In genomic region chr16:1997591-1998359, GRCh38 we compare ENCODE assay signal across 16 cellular contexts. TPM values are rescaled to one million over a fixed set of nuclear protein-coding genes. Genes with fewer than 3 reads are reported as not detected.
DNase-seq lines count a peak whose midpoint lies in the region; ATAC-seq and TF ChIP-seq lines count a peak whose summit lies in the region.
"Had no signal": no experiment of that assay in that cellular context is flagged by ENCODE, and none has a peak within 500 bp of the region (broad histone marks: within the 10 kb centered on the region; RNA-seq: fewer than 3 reads in every experiment).

No MANE protein-coding gene starts in this region.

- no peaks in the 10 kb centered on the region for H3K27me3 ChIP-seq in Peyer's patch
- H3K27me3 ChIP-seq: pancreas had no signal

- TF ChIP-seq CTCF in AG09319 (IDR thresholded peaks at IDR 0.05; ENCODE audit: low read depth, low read length) (no peak), Peyer's patch (IDR thresholded peaks at IDR 0.05) (no peak), foreskin fibroblast (IDR thresholded peaks at IDR 0.05; ENCODE audit: low read depth, low read length) (no peak), omental fat pad (IDR thresholded peaks at IDR 0.05) (no peak)

- no peak for ATAC-seq in omental fat pad (ENCODE audit: low FRiP score)
- ATAC-seq in GM21717 (IDR thresholded peaks at IDR 0.05; ENCODE audit: unreplicated experiment): no peak
- ATAC-seq: stimulated activated memory B cell treated with anti-CD40 and anti-IgM and Interleukin-4, amounts not matched to agents 10 μg/mL and 1 μg/mL and 100 μg/mL, for 72 hours had no signal

- H3K27ac ChIP-seq in Peyer's patch: peak overlapping the region in 3 of 4 donors; percentile 22 to 40 (median 35)
- H3K27ac ChIP-seq: C4-2B, epithelial cell of prostate, HL-60, pancreas had no signal

- DNase-seq in AG09319 (ENCODE audit: extremely low read depth, low read depth) (peak; percentile 61), Peyer's patch (no peak), foreskin fibroblast (peak; percentile 87 to 88), omental fat pad (ENCODE audit: low spot score) (no peak), NCI-H526 (lab: John Stamatoyannopoulos, UW) (no peak)
- DNase-seq: activated gamma-delta T cell; central memory CD4-positive, alpha-beta T cell; HCEC 1CT; midbrain; T-helper 1 cell had no signal

- H3K9me3 ChIP-seq in Peyer's patch: no peaks in the 10 kb centered on the region
- H3K9me3 ChIP-seq: pancreas had no signal

- peaks cover 0 to 57% (median 3%) of the 10 kb centered on the region in 3 donors for H3K36me3 ChIP-seq in Peyer's patch

- H3K4me3 ChIP-seq in Peyer's patch: no peak overlapping the region
- H3K4me3 ChIP-seq in foreskin fibroblast (ENCODE audit: low read depth in 1 of 2, low read length in 2 of 2): no peak overlapping the region
- H3K4me3 ChIP-seq: pancreas had no signal

- no peak for TF ChIP-seq POLR2A in Peyer's patch (IDR thresholded peaks at IDR 0.05)

- H3K4me1 ChIP-seq in Peyer's patch: peaks cover 0 to 5% (median 0%) of the 10 kb centered on the region in 4 donors
- H3K4me1 ChIP-seq: pancreas had no signal

RNA-seq across cellular contexts. Expression of gene SYNGR3, which starts 8.0 kb away (rescaled TPM):
- total RNA-seq in Peyer's patch: 1 to 10 TPM in 3 of 4 donors, not detected in 1; 1.3 to 3.9 (median 3.3) TPM
- total RNA-seq in omental fat pad: 1 to 10 TPM in 1 of 4 donors, under 1 TPM in 1, not detected in 2; 0.28 to 1.6 TPM

RNA-seq across cellular contexts. Expression of gene ZNF598, which starts 11.8 kb away (rescaled TPM):
- total RNA-seq in Peyer's patch (10 to 100 TPM; 48.5 to 84.0 (median 51.4) TPM), omental fat pad (10 to 100 TPM; 19.1 to 49.0 (median 24.3) TPM)

RNA-seq across cellular contexts. Expression of gene GFER, which starts 13.8 kb away (rescaled TPM):
- total RNA-seq in Peyer's patch: 100 to 1,000 TPM in 1 of 4 donors, 10 to 100 TPM in 3; 31.4 to 102 (median 83.1) TPM
- 10 to 100 TPM; 11.9 to 18.4 (median 16.0) TPM for total RNA-seq in omental fat pad

RNA-seq across cellular contexts. Expression of gene NOXO1, which starts 16.5 kb away (rescaled TPM):
- 10 to 100 TPM in 3 of 4 donors, 1 to 10 TPM in 1; 8.6 to 23.1 (median 11.3) TPM for total RNA-seq in Peyer's patch
- not detected for total RNA-seq in omental fat pad

RNA-seq across cellular contexts. Expression of gene NPW, which starts 21.8 kb away (rescaled TPM):
- 1 to 10 TPM in 2 of 4 donors, not detected in 2; 2.8 to 9.1 TPM for total RNA-seq in Peyer's patch
- total RNA-seq in omental fat pad: under 1 TPM in 1 of 4 donors, not detected in 3; 0.48 TPM

Comparison
In these comparisons a context has a peak if more than half of its experiments do, and no peak if none do; other contexts are left out.
1. DNase-seq: peak in AG09319 (single experiment) and foreskin fibroblast (2 of 2); none in Peyer's patch (0 of 3), omental fat pad (single experiment) and NCI-H526 (0 of 2).